Comparison of ENCODE assay signal across 8 cellular contexts in genomic region chr7:157474685-157475084, GRCh38.
DNase-seq lines count a peak whose midpoint lies in the region; ATAC-seq and TF ChIP-seq lines count a peak whose summit lies in the region.
"Had no signal": no experiment of that assay in that cellular context is flagged by ENCODE, and none has a peak within 500 bp of the region (broad histone marks: within the 10 kb centered on the region; RNA-seq: fewer than 3 reads in every experiment).

No MANE protein-coding gene starts in this region.

- H4K20me1 ChIP-seq in DOHH2 (ENCODE audit: control insufficient read depth, insufficient read depth, low read depth, low read length), result no peaks in the 10 kb centered on the region

- no peaks in the 10 kb centered on the region for H3K4me1 Mint-ChIP-seq in HFFc6 (ENCODE audit: low read depth)

- intact Hi-C loops in mucosa of descending colon (cut with DNase I, micrococcal nuclease), result no loop called here

- H3K4me2 ChIP-seq in DOHH2 (ENCODE audit: low read length), result no peak overlapping the region

- no peaks in the 10 kb centered on the region for H3F3A ChIP-seq in DOHH2 (ENCODE audit: control insufficient read depth, insufficient read depth)

- no peaks in the 10 kb centered on the region for H3K9me2 ChIP-seq in DOHH2 (replicated peaks; ENCODE audit: control insufficient read depth, low read length)

- DNase-seq in HFFc6 (no peak), UCSD-AML1 (lab: John Stamatoyannopoulos, UW; ENCODE audit: unreplicated experiment) (peak; percentile 12), mucosa of descending colon (peak in 2 of 3 donors; percentile 38 to 47), AG08395 (ENCODE audit: low spot score) (no peak)
- DNase-seq: hippocampal formation had no signal

- ATAC-seq in mucosa of descending colon, result peak; percentile 35
- no peak for ATAC-seq in HG02588 (IDR thresholded peaks at IDR 0.05; ENCODE audit: unreplicated experiment)
- ATAC-seq in GM18502 (IDR thresholded peaks at IDR 0.05; ENCODE audit: poor library complexity, unreplicated experiment), result no peak

- no peaks in the 10 kb centered on the region for H3K36me3 ChIP-seq in DOHH2 (ENCODE audit: control insufficient read depth, low read length)
- no peaks in the 10 kb centered on the region for H3K36me3 ChIP-seq in mucosa of descending colon (ENCODE audit: low read depth)

- no peak overlapping the region for H3K27ac Mint-ChIP-seq in HFFc6

- no peak overlapping the region for H3K27ac ChIP-seq in DOHH2 (ENCODE audit: low read depth, low read length)

- H3K79me2 ChIP-seq in DOHH2 (ENCODE audit: control insufficient read depth, low read length), result no peaks in the 10 kb centered on the region

- H3K4me3 Mint-ChIP-seq in HFFc6, result no peak overlapping the region

- H3K9me3 Mint-ChIP-seq in HFFc6, result peaks cover 17% of the 10 kb centered on the region

- TF ChIP-seq CTCF in DOHH2 (IDR thresholded peaks at IDR 0.05; ENCODE audit: low read depth, low read length, poor library complexity, severe bottlenecking) (peak; percentile 90), HFFc6 (IDR thresholded peaks at IDR 0.05) (peak; percentile 77), mucosa of descending colon (IDR thresholded peaks at IDR 0.05) (no peak)

- H3K9me3 ChIP-seq in DOHH2 (ENCODE audit: control insufficient read depth, insufficient read depth, low read length) (peaks cover 16% of the 10 kb centered on the region), mucosa of descending colon (peaks cover 16% of the 10 kb centered on the region)

- H3K27me3 ChIP-seq in DOHH2 (ENCODE audit: control insufficient read depth, low read length), result no peaks in the 10 kb centered on the region

- peaks cover 15% of the 10 kb centered on the region for H3K36me3 Mint-ChIP-seq in HFFc6 (ENCODE audit: low read depth)

- no peak overlapping the region for H3K4me3 ChIP-seq in DOHH2 (ENCODE audit: low read length)
- no peak overlapping the region for H3K4me3 ChIP-seq in mucosa of descending colon

- peaks cover 14% of the 10 kb centered on the region for H3K27me3 Mint-ChIP-seq in HFFc6 (ENCODE audit: insufficient read depth)

- H3K4me1 ChIP-seq in DOHH2 (ENCODE audit: control insufficient read depth, low read length) (no peaks in the 10 kb centered on the region), mucosa of descending colon (ENCODE audit: low read depth) (no peaks in the 10 kb centered on the region)

Comparison
In these comparisons a context has a peak if more than half of its experiments do, and no peak if none do; other contexts are left out.
1. DNase-seq: peak in UCSD-AML1 (single experiment) and mucosa of descending colon (2 of 3); none in HFFc6 (single experiment) and AG08395 (single experiment).